Comparison of ENCODE assay signal across 19 cellular contexts in the genomic region with DNA sequence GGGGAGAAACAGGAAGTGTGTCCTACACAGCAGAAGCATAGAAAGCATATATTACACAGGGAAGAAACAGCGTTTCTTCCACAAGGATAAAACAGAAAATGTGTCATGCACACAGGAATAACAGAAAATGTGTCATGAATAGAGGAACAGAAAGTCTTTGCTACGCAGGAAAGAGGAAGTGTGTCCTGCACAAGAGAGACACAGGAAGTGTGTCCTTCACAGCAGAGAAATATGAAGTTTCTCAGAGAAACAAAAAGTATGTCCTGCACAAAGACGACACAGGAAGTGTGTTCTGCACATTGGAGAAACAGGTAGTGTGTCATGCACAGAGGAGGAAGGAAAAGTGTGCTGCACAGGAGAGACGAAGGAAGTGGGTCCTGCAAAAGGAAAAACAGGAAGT.
DNase-seq lines count a peak whose midpoint lies in the region; ATAC-seq, FAIRE-seq and TF ChIP-seq lines count a peak whose summit lies in the region.
"Had no signal": no experiment of that assay in that cellular context is flagged by ENCODE, and none has a peak within 500 bp of the region (broad histone marks: within the 10 kb centered on the region; RNA-seq: fewer than 3 reads in every experiment).

No MANE protein-coding gene starts in this region.

- no peaks in the 10 kb centered on the region for H3K27me3 ChIP-seq in H1 (replicated peaks in 1 of 4; ENCODE audit: control insufficient read depth in 3 of 4, extremely low read depth in 1 of 4, insufficient read depth in 3 of 4, low read length in 3 of 4)
- H3K27me3 ChIP-seq: MG63 had no signal

- H3K27me3 Mint-ChIP-seq in T-helper 17 cell, result no peaks in the 10 kb centered on the region
- H3K27me3 Mint-ChIP-seq in WTC11 (ENCODE audit: low read depth), result no peaks in the 10 kb centered on the region
- H3K27me3 Mint-ChIP-seq: T-cell had no signal

- H3K36me3 Mint-ChIP-seq in T-helper 17 cell (ENCODE audit: low read depth) (no peaks in the 10 kb centered on the region), WTC11 (peaks cover 8% of the 10 kb centered on the region; the same call in 1 of the 2 replicates)
- H3K36me3 Mint-ChIP-seq: T-cell had no signal

- no peak overlapping the region for H2BK5ac ChIP-seq in H1 (ENCODE audit: low read depth, low read length)

- POLR2A ChIA-PET in H1 (lab: Charles Lee; ENCODE audit: partially characterized antibody) (no interaction called here), WTC11 (lab: Charles Lee) (no interaction called here)

- no peaks in the 10 kb centered on the region for H3K23me2 ChIP-seq in H1 (ENCODE audit: low read depth, low read length)

- H3K4me1 ChIP-seq in H1 (replicated peaks in 1 of 4; ENCODE audit: control insufficient read depth in 3 of 4, insufficient read depth in 4 of 4, low read length in 3 of 4), result no peaks in the 10 kb centered on the region

- no peak overlapping the region for H4K8ac ChIP-seq in H1 (ENCODE audit: extremely low read depth, insufficient read depth, low read length)

- H3K79me2 ChIP-seq in H1 (ENCODE audit: control insufficient read depth in 1 of 2, insufficient read depth in 2 of 2, low read length in 2 of 2), result no peaks in the 10 kb centered on the region

- H2AK5ac ChIP-seq in H1 (ENCODE audit: low read depth, low read length), result no peak overlapping the region

- 0 out of 2 replicates have a peak overlapping the region, but pooled peaks have one; percentile 43 for H2BK12ac ChIP-seq in H1 (ENCODE audit: low read depth, low read length)

- no peaks in the 10 kb centered on the region for H3K36me3 ChIP-seq in H1 (ENCODE audit: control insufficient read depth in 2 of 4, insufficient read depth in 4 of 4, low read length in 3 of 4)
- H3K36me3 ChIP-seq: MG63 had no signal

- H3K9me3 Mint-ChIP-seq in WTC11, result peaks cover 15% of the 10 kb centered on the region

- no peak overlapping the region for H4K5ac ChIP-seq in H1 (ENCODE audit: insufficient read length, low read depth, low read length)

- CTCF ChIA-PET in H1 (lab: Charles Lee; ENCODE audit: partially characterized antibody), result no interaction called here
- CTCF ChIA-PET in WTC11 (lab: Charles Lee), result no interaction called here

- no peak overlapping the region for H4K91ac ChIP-seq in H1 (replicated peaks; ENCODE audit: insufficient read length, low read length)

- no peak overlapping the region for H2BK15ac ChIP-seq in H1 (ENCODE audit: low read length)

- H3K4me3 ChIP-seq in H1 (ENCODE audit: extremely low read depth in 1 of 4, insufficient read depth in 2 of 4, low read depth in 3 of 4, low read length in 4 of 4), result no peak overlapping the region
- H3K4me3 ChIP-seq: MG63, SK-N-MC had no signal

- TF ChIP-seq RAD21 in H1 (IDR thresholded peaks at IDR 0.05 in 1 of 2, conservative IDR thresholded peaks at IDR 0.05 in 1 of 2; ENCODE audit: low read depth in 2 of 2, low read length in 2 of 2), result no peak

- H3K4ac ChIP-seq in H1 (replicated peaks; ENCODE audit: insufficient read length, low read depth, low read length), result no peak overlapping the region

- 100% methylated on average over 3 of the region's 4 CpGs; no CpG with 5 or more reads in 1 of the 2 experiments for WGBS in H1 (ENCODE audit: extremely low coverage in 1 of 2, insufficient coverage in 1 of 2, insufficient read length in 1 of 2, insufficient replicate concordance in 2 of 2, low coverage in 1 of 2, low lambda C conversion rate in 2 of 2, missing lambda C conversion rate in 1 of 2), 2 experiments

- no peaks in the 10 kb centered on the region for H3K79me1 ChIP-seq in H1 (ENCODE audit: low read depth, low read length)

- ATAC-seq in GM21619 (IDR thresholded peaks at IDR 0.05; ENCODE audit: unreplicated experiment) (peak; percentile 30), HG03457 (IDR thresholded peaks at IDR 0.05; ENCODE audit: unreplicated experiment) (no peak), T-helper 17 cell (no peak), WTC11 (no peak)
- ATAC-seq: T-cell had no signal

- H3K9me3 ChIP-seq in H1 (ENCODE audit: insufficient read depth in 2 of 2, low read depth in 1 of 2, low read length in 1 of 2) (no peaks in the 10 kb centered on the region), T-helper 17 cell (ENCODE audit: control insufficient read depth, low read length, poor library complexity, severe bottlenecking) (no peaks in the 10 kb centered on the region)
- H3K9me3 ChIP-seq: MG63 had no signal

- H3K4me3 Mint-ChIP-seq in T-helper 17 cell (no peak overlapping the region), WTC11 (no peak overlapping the region)
- H3K4me3 Mint-ChIP-seq: T-cell had no signal

- no peak overlapping the region for H3K23ac ChIP-seq in H1 (ENCODE audit: insufficient read length)

- H3K9ac ChIP-seq in H1 (replicated peaks in 1 of 4; ENCODE audit: extremely low read depth in 1 of 4, low read depth in 3 of 4, low read length in 3 of 4), result no peak overlapping the region

- H3K4me1 Mint-ChIP-seq in T-helper 17 cell (no peaks in the 10 kb centered on the region), WTC11 (no peaks in the 10 kb centered on the region)

- no peak overlapping the region for H3K56ac ChIP-seq in H1 (replicated peaks; ENCODE audit: insufficient read length, low read depth, low read length)

- no peak overlapping the region for H3K4me2 ChIP-seq in H1 (ENCODE audit: insufficient read depth in 1 of 2, low read depth in 2 of 2, low read length in 2 of 2)

- H2BK120ac ChIP-seq in H1 (replicated peaks; ENCODE audit: low read depth, low read length), result no peak overlapping the region

- TF ChIP-seq POLR2A in H1 (IDR thresholded peaks at IDR 0.05; ENCODE audit: control extremely low read depth in 1 of 2, low read depth in 2 of 2, low read length in 2 of 2), result no peak

- TF ChIP-seq CTCF in H1 (IDR thresholded peaks at IDR 0.05; ENCODE audit: control extremely low read depth in 1 of 3, insufficient read depth in 1 of 3, low read depth in 1 of 3, low read length in 3 of 3) (no peak), WTC11 (IDR thresholded peaks at IDR 0.05) (no peak)

- H3K18ac ChIP-seq in H1 (ENCODE audit: extremely low read depth, low read length), result no peak overlapping the region

- H3K27ac ChIP-seq in H1 (ENCODE audit: low read depth, low read length), result no peak overlapping the region
- H3K27ac ChIP-seq: C4-2B, SK-N-MC had no signal

- no peaks in the 10 kb centered on the region for H4K20me1 ChIP-seq in H1 (replicated peaks in 1 of 2; ENCODE audit: control insufficient read depth in 1 of 2, insufficient read depth in 2 of 2, low read length in 2 of 2)

- no peak overlapping the region; the same call in 1 of the 2 replicates for H2BK20ac ChIP-seq in H1 (ENCODE audit: low read length)

- FAIRE-seq in H1 (lab: Jason Lieb, UNC), result no peak

- no peak overlapping the region for H3K14ac ChIP-seq in H1 (ENCODE audit: insufficient read length)

- no peak overlapping the region for H2AFZ ChIP-seq in H1 (ENCODE audit: low read length)

- DNase-seq in GF-D8 (lab: John Stamatoyannopoulos, UW) (peak; percentile 21), MV-4-11 (lab: John Stamatoyannopoulos, UW) (peak; percentile 78), H1 (ENCODE audit: low read depth in 1 of 2, low spot score in 2 of 2) (no peak), T-helper 17 cell (no peak), WTC11 (ENCODE audit: low spot score) (no peak)
- no peak for DNase-seq in stimulated activated naive CD4-positive, alpha-beta T cell (lab: John Stamatoyannopoulos, UW)
- DNase-seq: COR-L47; EL; Karpas-422; NCI-H1930; NCI-H446; NK-92 treated with Interleukin-12 subunit alpha and Interleukin-12 subunit beta, amount 100 ng/mL, for 24 hours; Right ventricle myocardium superior; T-cell had no signal

- H3K27ac Mint-ChIP-seq in T-helper 17 cell (no peak overlapping the region), WTC11 (no peak overlapping the region)
- H3K27ac Mint-ChIP-seq: T-cell had no signal

- no peak for TF ChIP-seq EP300 in H1 (IDR thresholded peaks at IDR 0.05; ENCODE audit: borderline replicate concordance in 1 of 2, low read depth in 2 of 2, low read length in 2 of 2)

TF ChIP-seq in H1, 55 proteins besides CTCF, POLR2A, EP300 and RAD21:
- no peak for TF ChIP-seq CEBPB (IDR thresholded peaks at IDR 0.05; ENCODE audit: low read depth, low read length)
- TF ChIP-seq TEAD4 (IDR thresholded peaks at IDR 0.05; ENCODE audit: low read depth, low read length), result no peak

TF ChIP-seq in WTC11, 78 proteins besides CTCF, POLR2A, EP300 and RAD21:
- TF ChIP-seq ZNF219 (CRISPR knock-in tag; IDR thresholded peaks at IDR 0.05; ENCODE audit: borderline replicate concordance) (no peak), ATF1 (CRISPR knock-in tag; IDR thresholded peaks at IDR 0.05) (no peak), PRRX2 (CRISPR knock-in tag; IDR thresholded peaks at IDR 0.05) (no peak), STAT6 (CRISPR knock-in tag; conservative IDR thresholded peaks at IDR 0.05; ENCODE audit: low read depth) (no peak), SMAD3 (CRISPR knock-in tag; IDR thresholded peaks at IDR 0.05; ENCODE audit: borderline replicate concordance) (no peak)

Comparison
In these comparisons a context has a peak if more than half of its experiments do, and no peak if none do; other contexts are left out.
1. DNase-seq: peak in GF-D8 (single experiment) and MV-4-11 (single experiment); none in H1 (0 of 2), T-helper 17 cell (0 of 3), WTC11 (single experiment) and stimulated activated naive CD4-positive, alpha-beta T cell (0 of 6).